9 cellular contexts compared by ENCODE assay signal in the genomic region with DNA sequence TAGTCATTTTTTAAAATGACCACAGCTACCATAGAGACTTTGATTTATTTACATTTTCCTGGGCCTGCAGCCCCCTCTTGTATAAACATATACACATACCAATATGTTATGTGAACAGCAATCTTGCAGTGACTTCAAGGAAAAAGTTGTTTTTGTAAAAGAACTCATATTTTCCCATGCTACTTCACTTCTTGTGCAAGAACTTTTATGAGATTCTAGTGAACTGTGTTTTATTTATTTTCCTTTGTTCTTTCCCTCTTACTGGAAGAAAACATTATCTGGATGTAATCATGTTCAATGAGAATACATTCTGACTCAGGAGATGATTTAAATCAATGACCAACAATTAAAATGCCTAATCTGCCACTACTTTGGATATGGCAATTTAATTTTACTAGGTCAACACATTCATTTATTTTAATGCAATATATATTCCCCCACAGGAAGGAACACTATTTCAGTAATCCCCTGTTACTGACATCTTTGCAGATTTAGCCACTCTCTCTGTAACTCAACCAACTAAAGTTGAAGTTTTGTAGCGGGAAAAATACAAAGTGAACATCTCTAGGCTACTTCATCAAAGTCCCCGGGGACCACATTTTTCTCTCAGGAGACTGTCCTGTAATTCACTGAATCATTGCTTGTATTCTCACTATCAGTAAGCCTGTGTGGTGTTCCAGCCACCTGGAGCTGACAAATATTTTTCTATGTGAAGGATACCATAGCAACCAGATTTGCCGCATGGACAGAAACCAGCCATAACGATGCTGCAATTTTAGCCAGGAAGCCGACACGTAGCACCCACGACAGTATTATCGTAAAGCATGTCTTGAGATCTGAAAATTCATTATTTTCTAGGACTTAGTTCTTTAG.
DNase-seq lines count a peak whose midpoint lies in the region; ATAC-seq and TF ChIP-seq lines count a peak whose summit lies in the region.
"Had no signal": no experiment of that assay in that cellular context is flagged by ENCODE, and none has a peak within 500 bp of the region (broad histone marks: within the 10 kb centered on the region; RNA-seq: fewer than 3 reads in every experiment).

No MANE protein-coding gene starts in this region.

- H3K4me3 ChIP-seq in heart left ventricle (peak overlapping the region in 3 of 12 donors; percentile 8 to 10 (median 10)), uterus (peak overlapping the region in 1 of 2 donors; percentile 5)
- H3K4me3 ChIP-seq: ovary had no signal

- H3K9me3 ChIP-seq in heart left ventricle (no peaks in the 10 kb centered on the region), uterus (no peaks in the 10 kb centered on the region)
- H3K9me3 ChIP-seq: ovary had no signal

- ATAC-seq in GM18517 (IDR thresholded peaks at IDR 0.05; ENCODE audit: unreplicated experiment): peak; percentile 90
- peak; percentile 87 for ATAC-seq in HG02610 (IDR thresholded peaks at IDR 0.05; ENCODE audit: unreplicated experiment)
- ATAC-seq in heart left ventricle: peak; percentile 50 to 79 (median 58)

- H3K36me3 ChIP-seq in heart left ventricle (no peaks in the 10 kb centered on the region), uterus (no peaks in the 10 kb centered on the region)
- H3K36me3 ChIP-seq: ovary had no signal

- WGBS in heart left ventricle, 4 donors: 19 to 23% (median 20%) methylated on average over 8 of the region's 8 CpGs

- DNase-seq in NCI-H774 (lab: John Stamatoyannopoulos, UW) (peak; percentile 5), heart left ventricle (peak in 3 of 5 donors; percentile 33 to 50 (median 42)), uterus (peak; percentile 35 to 60), GM19238 (ENCODE audit: insufficient read length, low spot score) (no peak), activated gamma-delta T cell (lab: John Stamatoyannopoulos, UW) (no peak), NCI-H187 treated with DMSO at 0.1 percent for 48 hours (lab: John Stamatoyannopoulos, UW) (no peak)

- intact Hi-C loops in heart left ventricle (cut with DNase I): loop anchor here in 1 of 10 donors (10.0 kb wide), 1 partner anchor 60 kb away; no protein-coding TSS in a partner anchor
- intact Hi-C loops in uterus (cut with DNase I; ENCODE audit: low total_unique reads): no loop called here

- H3K27me3 ChIP-seq in heart left ventricle (no peaks in the 10 kb centered on the region), uterus (no peaks in the 10 kb centered on the region)
- H3K27me3 ChIP-seq: ovary had no signal

- H3K4me1 ChIP-seq in heart left ventricle: peaks cover 9 to 100% (median 74%) of the 10 kb centered on the region in 12 donors
- H3K4me1 ChIP-seq in uterus: peaks cover 3 to 4% of the 10 kb centered on the region in 2 donors

- TF ChIP-seq CTCF in heart left ventricle (IDR thresholded peaks at IDR 0.05) (no peak), uterus (IDR thresholded peaks at IDR 0.05) (no peak)

- TF ChIP-seq POLR2A in heart left ventricle (IDR thresholded peaks at IDR 0.05) (no peak), uterus (IDR thresholded peaks at IDR 0.05) (no peak)

- peak overlapping the region in 9 of 12 donors; percentile 0 to 88 (median 39) for H3K27ac ChIP-seq in heart left ventricle
- peak overlapping the region; percentile 60 to 68 for H3K27ac ChIP-seq in uterus
- H3K27ac ChIP-seq: ovary had no signal

Comparison
In these comparisons a context has a peak if more than half of its experiments do, and no peak if none do; other contexts are left out.
1. DNase-seq: peak in NCI-H774 (single experiment), heart left ventricle (3 of 5) and uterus (2 of 2); none in GM19238 (single experiment), activated gamma-delta T cell (single experiment) and NCI-H187 treated with DMSO at 0.1 percent for 48 hours (single experiment).
2. Peak in every context shown above with its lines, with median percentiles within 50 percentile points of each other: ATAC-seq.